Comparison of ENCODE assay signal across 17 cellular contexts in genomic region chr3:54427501-54427900, GRCh38.
DNase-seq lines count a peak whose midpoint lies in the region; ATAC-seq and TF ChIP-seq lines count a peak whose summit lies in the region.
"Had no signal": no experiment of that assay in that cellular context is flagged by ENCODE, and none has a peak within 500 bp of the region (broad histone marks: within the 10 kb centered on the region; RNA-seq: fewer than 3 reads in every experiment).

No MANE protein-coding gene starts in this region.

- H3K4me3 ChIP-seq in epithelial cell of esophagus (ENCODE audit: low read length) (no peak overlapping the region), skeletal muscle satellite cell (ENCODE audit: low read length) (peak overlapping the region; percentile 27)
- H3K4me3 ChIP-seq: SJCRH30 had no signal

- H3K27me3 ChIP-seq in skeletal muscle satellite cell (ENCODE audit: control insufficient read depth, insufficient read depth, low read length), result peaks cover 6% of the 10 kb centered on the region

- no peaks in the 10 kb centered on the region for H3K4me1 Mint-ChIP-seq in activated CD8-positive, alpha-beta memory T cell treated with anti-CD3 and anti-CD28 coated beads, Interleukin-2, amount 10 ng/mL, durations not matched to agents 7 days and 5 days
- H3K4me1 Mint-ChIP-seq: activated naive CD8-positive, alpha-beta T cell treated with anti-CD3 and anti-CD28 coated beads, Interleukin-2, amount 50 U/mL, for 24 hours; B cell; naive B cell had no signal

- no peaks in the 10 kb centered on the region for H3K9me3 Mint-ChIP-seq in activated CD8-positive, alpha-beta memory T cell treated with anti-CD3 and anti-CD28 coated beads, Interleukin-2, amount 10 ng/mL, durations not matched to agents 7 days and 5 days (ENCODE audit: low read depth)
- H3K9me3 Mint-ChIP-seq: activated naive CD8-positive, alpha-beta T cell treated with anti-CD3 and anti-CD28 coated beads, Interleukin-2, amount 50 U/mL, for 24 hours; naive B cell had no signal

- H3K27ac Mint-ChIP-seq in activated CD8-positive, alpha-beta memory T cell treated with anti-CD3 and anti-CD28 coated beads, Interleukin-2, amount 10 ng/mL, durations not matched to agents 7 days and 5 days, result no peak overlapping the region
- H3K27ac Mint-ChIP-seq: activated naive CD8-positive, alpha-beta T cell treated with anti-CD3 and anti-CD28 coated beads, Interleukin-2, amount 50 U/mL, for 24 hours; B cell; naive B cell had no signal

- H3K9me3 ChIP-seq in skeletal muscle satellite cell (replicated peaks; ENCODE audit: low read length), result no peaks in the 10 kb centered on the region
- H3K9me3 ChIP-seq: SJCRH30, thoracic aorta had no signal

- no peaks in the 10 kb centered on the region for H3K36me3 Mint-ChIP-seq in activated CD8-positive, alpha-beta memory T cell treated with anti-CD3 and anti-CD28 coated beads, Interleukin-2, amount 10 ng/mL, durations not matched to agents 7 days and 5 days
- H3K36me3 Mint-ChIP-seq: brain, naive B cell had no signal

- CTCF ChIA-PET in activated CD8-positive, alpha-beta memory T cell treated with anti-CD3 and anti-CD28 coated beads, Interleukin-2, amount 10 ng/mL, durations not matched to agents 7 days and 5 days (lab: Charles Lee), result interaction anchor here (1.0 to 1.4 kb wide), 2 partner anchors 11 to 1824 kb away, joined by 3 read pairs; no protein-coding TSS in a partner anchor

- no peak for ATAC-seq in GM21360 (IDR thresholded peaks at IDR 0.05; ENCODE audit: unreplicated experiment)
- no peak for ATAC-seq in activated CD8-positive, alpha-beta memory T cell treated with anti-CD3 and anti-CD28 coated beads, Interleukin-2, amount 10 ng/mL, durations not matched to agents 7 days and 5 days
- ATAC-seq: activated naive CD8-positive, alpha-beta T cell treated with anti-CD3 and anti-CD28 coated beads, Interleukin-2, amount 50 U/mL, for 24 hours; Panc1 had no signal

- peak; percentile 25 for DNase-seq in NCI-H510A treated with DMSO at 0.1 percent for 48 hours (lab: John Stamatoyannopoulos, UW)
- no peak for DNase-seq in NCI-H510A (lab: John Stamatoyannopoulos, UW)
- DNase-seq in NCI-H526 treated with DMSO at 0.1 percent for 48 hours (lab: John Stamatoyannopoulos, UW), result peak; percentile 60
- peak; percentile 7 for DNase-seq in epithelial cell of esophagus (ENCODE audit: low read depth)
- DNase-seq in activated CD8-positive, alpha-beta memory T cell treated with anti-CD3 and anti-CD28 coated beads, Interleukin-2, amount 10 ng/mL, durations not matched to agents 7 days and 5 days, result no peak
- DNase-seq in GF-D8 (lab: John Stamatoyannopoulos, UW), result no peak
- DNase-seq: activated effector memory CD4-positive, alpha-beta T cell treated with Interleukin-2 at 50 U/mL for 16 hours; naive B cell; stimulated activated naive CD4-positive, alpha-beta T cell treated with Interleukin-2 at 50 U/mL for 16 hours had no signal

- no peak overlapping the region for H3K9ac ChIP-seq in skeletal muscle satellite cell (ENCODE audit: low read depth, low read length)

- no peak overlapping the region for H3K4me3 Mint-ChIP-seq in activated CD8-positive, alpha-beta memory T cell treated with anti-CD3 and anti-CD28 coated beads, Interleukin-2, amount 10 ng/mL, durations not matched to agents 7 days and 5 days
- H3K4me3 Mint-ChIP-seq: activated naive CD8-positive, alpha-beta T cell treated with anti-CD3 and anti-CD28 coated beads, Interleukin-2, amount 50 U/mL, for 24 hours; B cell; naive B cell had no signal

- peak overlapping the region; percentile 67 for H3K4me2 ChIP-seq in skeletal muscle satellite cell (ENCODE audit: low read length)

- peaks cover 11% of the 10 kb centered on the region for H3K4me1 ChIP-seq in skeletal muscle satellite cell (ENCODE audit: control insufficient read depth, insufficient read depth, low read length)
- H3K4me1 ChIP-seq: SJCRH30 had no signal

- no peak for TF ChIP-seq CTCF in epithelial cell of esophagus (IDR thresholded peaks at IDR 0.05; ENCODE audit: insufficient read depth, low read depth, low read length, missing control alignments)

- H3K36me3 ChIP-seq in skeletal muscle satellite cell (ENCODE audit: insufficient read depth, low read length), result no peaks in the 10 kb centered on the region
- H3K36me3 ChIP-seq: SJCRH30, thoracic aorta had no signal

- H3K27me3 Mint-ChIP-seq in activated CD8-positive, alpha-beta memory T cell treated with anti-CD3 and anti-CD28 coated beads, Interleukin-2, amount 10 ng/mL, durations not matched to agents 7 days and 5 days, result no peaks in the 10 kb centered on the region

Comparison
In these comparisons a context has a peak if more than half of its experiments do, and no peak if none do; other contexts are left out.
1. DNase-seq: peak in NCI-H510A treated with DMSO at 0.1 percent for 48 hours (single experiment), NCI-H526 treated with DMSO at 0.1 percent for 48 hours (single experiment) and epithelial cell of esophagus (single experiment); none in NCI-H510A (single experiment), activated CD8-positive, alpha-beta memory T cell treated with anti-CD3 and anti-CD28 coated beads, Interleukin-2, amount 10 ng/mL, durations not matched to agents 7 days and 5 days (single experiment) and GF-D8 (single experiment).